10 cellular contexts compared by ENCODE assay signal in genomic region chr22:30308518-30309230, GRCh38. TPM values are rescaled to one million over a fixed set of nuclear protein-coding genes. Genes with fewer than 3 reads are reported as not detected.
DNase-seq lines count a peak whose midpoint lies in the region; ATAC-seq lines count a peak whose summit lies in the region.
"Had no signal": no experiment of that assay in that cellular context is flagged by ENCODE, and none has a peak within 500 bp of the region (broad histone marks: within the 10 kb centered on the region; RNA-seq: fewer than 3 reads in every experiment).

No MANE protein-coding gene starts in this region.

- H3K4me3 ChIP-seq in stomach smooth muscle (ENCODE audit: low read length in 2 of 2) = no peak overlapping the region
- H3K4me3 ChIP-seq: dorsolateral prefrontal cortex had no signal

- peak overlapping the region; percentile 94 to 95 for H3K27ac Mint-ChIP-seq in effector memory CD8-positive, alpha-beta T cell

- H3K9me3 Mint-ChIP-seq in effector memory CD8-positive, alpha-beta T cell = no peaks in the 10 kb centered on the region

- peaks cover 9% of the 10 kb centered on the region for H3K36me3 Mint-ChIP-seq in effector memory CD8-positive, alpha-beta T cell (ENCODE audit: insufficient read depth)

- H3K27ac ChIP-seq in stomach smooth muscle (ENCODE audit: low read length) = peak overlapping the region; percentile 92

- no peak for ATAC-seq in effector memory CD8-positive, alpha-beta T cell (replicated peaks)

- no peaks in the 10 kb centered on the region for H3K27me3 ChIP-seq in stomach smooth muscle (ENCODE audit: control insufficient read depth in 1 of 2, insufficient read depth in 2 of 2, low read length in 2 of 2)
- H3K27me3 ChIP-seq: dorsolateral prefrontal cortex had no signal

- H3K9me3 ChIP-seq in stomach smooth muscle (ENCODE audit: control insufficient read depth in 2 of 2, low read length in 2 of 2) = no peaks in the 10 kb centered on the region

- no peak overlapping the region for H3K9ac ChIP-seq in stomach smooth muscle (ENCODE audit: low read length in 2 of 2)

- H3K36me3 ChIP-seq in stomach smooth muscle (ENCODE audit: control insufficient read depth in 2 of 2, insufficient read depth in 2 of 2, low read length in 2 of 2) = peaks cover 2 to 4% of the 10 kb centered on the region in 2 donors

- peaks cover 80% of the 10 kb centered on the region for H3K4me1 ChIP-seq in stomach smooth muscle (ENCODE audit: control insufficient read depth, insufficient read depth, low read length)

- peak; percentile 25 for DNase-seq in activated T-cell treated with anti-CD3 and anti-CD28 coated beads for 4 hours
- no peak for DNase-seq in activated T-cell treated with anti-CD3 and anti-CD28 coated beads, Interleukin-2, amount 50 U/mL, for 1 hour
- peak; percentile 70 for DNase-seq in LHCN-M2 (ENCODE audit: low read depth)
- DNase-seq in effector memory CD8-positive, alpha-beta T cell = no peak
- DNase-seq in DMS79 treated with DMSO at 0.1 percent for 48 hours (lab: John Stamatoyannopoulos, UW) = no peak
- DNase-seq in NCI-H1105 (lab: John Stamatoyannopoulos, UW) = no peak
- no peak for DNase-seq in DMS53 treated with DMSO at 0.1 percent for 48 hours (lab: John Stamatoyannopoulos, UW; ENCODE audit: unreplicated experiment)
- DNase-seq: dorsolateral prefrontal cortex had no signal

- H3K4me1 Mint-ChIP-seq in effector memory CD8-positive, alpha-beta T cell (ENCODE audit: low read depth in 2 of 2) = peaks cover 90 to 92% of the 10 kb centered on the region in 2 donors

- H3K4me3 Mint-ChIP-seq in effector memory CD8-positive, alpha-beta T cell = peak overlapping the region; percentile 73 to 81

- no peaks in the 10 kb centered on the region for H3K27me3 Mint-ChIP-seq in effector memory CD8-positive, alpha-beta T cell

RNA-seq across cellular contexts. Expression of gene TBC1D10A, which starts 18.1 kb away (rescaled TPM):
- 21.6 and 27.6 TPM in 2 replicates for total RNA-seq in LHCN-M2 (2014; rRNA removed)
- polyA plus RNA-seq in LHCN-M2 (2012) = 24.9 TPM

RNA-seq across cellular contexts. Expression of gene CASTOR1, which starts 19.4 kb away (rescaled TPM):
- 8.7 and 19.1 TPM in 2 replicates for total RNA-seq in LHCN-M2 (2014; rRNA removed)
- polyA plus RNA-seq in LHCN-M2 (2012) = 18.3 TPM

RNA-seq across cellular contexts. Expression of gene OSM, which starts 42.0 kb away (rescaled TPM):
- not detected in 2 replicates for total RNA-seq in LHCN-M2 (2014; rRNA removed)
- polyA plus RNA-seq in LHCN-M2 (2012) = not detected
- total RNA-seq: SK-MEL-5 had no signal

RNA-seq across cellular contexts. Expression of gene SF3A1, which starts 48.0 kb away (rescaled TPM):
- total RNA-seq in LHCN-M2 (2014; rRNA removed) = 37.6 and 77.7 TPM in 2 replicates
- 76.4 TPM for polyA plus RNA-seq in LHCN-M2 (2012)

RNA-seq across cellular contexts. Expression of gene CCDC157, which starts 48.1 kb away (rescaled TPM):
- 2.6 and 3.2 TPM in 2 replicates for total RNA-seq in LHCN-M2 (2014; rRNA removed)
- 2.7 TPM for polyA plus RNA-seq in LHCN-M2 (2012)

Comparison
In these comparisons a context has a peak if more than half of its experiments do, and no peak if none do; other contexts are left out.
1. DNase-seq: peak in activated T-cell treated with anti-CD3 and anti-CD28 coated beads for 4 hours (single experiment) and LHCN-M2 (single experiment); none in activated T-cell treated with anti-CD3 and anti-CD28 coated beads, Interleukin-2, amount 50 U/mL, for 1 hour (single experiment), effector memory CD8-positive, alpha-beta T cell (0 of 3), DMS79 treated with DMSO at 0.1 percent for 48 hours (single experiment), NCI-H1105 (single experiment) and DMS53 treated with DMSO at 0.1 percent for 48 hours (single experiment).